In genomic region chr17:9240659-9241370, GRCh38 we compare ENCODE assay signal across 8 cellular contexts.
DNase-seq lines count a peak whose midpoint lies in the region; ATAC-seq and TF ChIP-seq lines count a peak whose summit lies in the region.

No MANE protein-coding gene starts in this region.

- DNase-seq in activated CD8-positive, alpha-beta T cell treated with anti-CD3 and anti-CD28 coated beads for 36 hours: no peak
- peak; percentile 85 for DNase-seq in left cardiac atrium
- peak; percentile 92 for DNase-seq in posterior vena cava (ENCODE audit: low spot score)
- DNase-seq in occipital lobe (lab: John Stamatoyannopoulos, UW): no peak
- DNase-seq in AML-193 (lab: John Stamatoyannopoulos, UW): no peak
- DNase-seq in NK-92 treated with Interleukin-12 subunit alpha and Interleukin-12 subunit beta, amount 100 ng/mL, for 24 hours (lab: John Stamatoyannopoulos, UW): no peak

- H3K9ac ChIP-seq in ES-I3 (ENCODE audit: low read depth, low read length): peak overlapping the region; percentile 54

- CTCF ChIA-PET in activated CD8-positive, alpha-beta T cell treated with anti-CD3 and anti-CD28 coated beads for 36 hours (lab: Charles Lee): no interaction called here

- intact Hi-C loops in activated CD8-positive, alpha-beta T cell treated with anti-CD3 and anti-CD28 coated beads for 36 hours (cut with micrococcal nuclease): no loop called here
- intact Hi-C loops in left cardiac atrium (cut with DNase I): no loop called here
- intact Hi-C loops in posterior vena cava (cut with DNase I): no loop called here

- H3K36me3 Mint-ChIP-seq in activated CD8-positive, alpha-beta T cell treated with anti-CD3 and anti-CD28 coated beads for 36 hours (ENCODE audit: low read depth): no peaks in the 10 kb centered on the region

- peaks cover 24% of the 10 kb centered on the region; the same call in 1 of the 2 replicates for H3K4me1 ChIP-seq in ES-I3 (ENCODE audit: insufficient read depth, low read length)

- peaks cover 1% of the 10 kb centered on the region for H3K27me3 Mint-ChIP-seq in activated CD8-positive, alpha-beta T cell treated with anti-CD3 and anti-CD28 coated beads for 36 hours

- H3K9me3 Mint-ChIP-seq in activated CD8-positive, alpha-beta T cell treated with anti-CD3 and anti-CD28 coated beads for 36 hours: no peaks in the 10 kb centered on the region

- peaks cover 9% of the 10 kb centered on the region for H3K4me1 Mint-ChIP-seq in activated CD8-positive, alpha-beta T cell treated with anti-CD3 and anti-CD28 coated beads for 36 hours (ENCODE audit: low read depth)

- no peak for TF ChIP-seq CTCF in activated CD8-positive, alpha-beta T cell treated with anti-CD3 and anti-CD28 coated beads for 36 hours (IDR thresholded peaks at IDR 0.05)

- POLR2A ChIA-PET in activated CD8-positive, alpha-beta T cell treated with anti-CD3 and anti-CD28 coated beads for 36 hours (lab: Charles Lee): interaction anchor here (1.0 to 2.5 kb wide), 2 partner anchors 11 to 48 kb away, joined by 6 to 9 read pairs; no protein-coding TSS in a partner anchor

- peak overlapping the region; percentile 44 for H3K4me3 Mint-ChIP-seq in activated CD8-positive, alpha-beta T cell treated with anti-CD3 and anti-CD28 coated beads for 36 hours

- no peaks in the 10 kb centered on the region for H3K9me3 ChIP-seq in ES-I3 (ENCODE audit: control insufficient read depth, insufficient read depth, low read length)

- H3K36me3 ChIP-seq in ES-I3 (ENCODE audit: insufficient read depth, low read length): no peaks in the 10 kb centered on the region

- H3K27ac Mint-ChIP-seq in activated CD8-positive, alpha-beta T cell treated with anti-CD3 and anti-CD28 coated beads for 36 hours: no peak overlapping the region

- no peak for ATAC-seq in activated CD8-positive, alpha-beta T cell treated with anti-CD3 and anti-CD28 coated beads for 36 hours
- ATAC-seq in left cardiac atrium: peak; percentile 68 to 74
- no peak for ATAC-seq in GM18858 (IDR thresholded peaks at IDR 0.05; ENCODE audit: unreplicated experiment)

Comparison
In these comparisons a context has a peak if more than half of its experiments do, and no peak if none do; other contexts are left out.
1. ATAC-seq: peak in left cardiac atrium (2 of 2); none in activated CD8-positive, alpha-beta T cell treated with anti-CD3 and anti-CD28 coated beads for 36 hours (single experiment) and GM18858 (single experiment).
2. DNase-seq: peak in left cardiac atrium (single experiment) and posterior vena cava (single experiment); none in activated CD8-positive, alpha-beta T cell treated with anti-CD3 and anti-CD28 coated beads for 36 hours (single experiment), occipital lobe (single experiment), AML-193 (0 of 2) and NK-92 treated with Interleukin-12 subunit alpha and Interleukin-12 subunit beta, amount 100 ng/mL, for 24 hours (single experiment).